Comparison of ENCODE assay signal across 17 cellular contexts in the genomic region with DNA sequence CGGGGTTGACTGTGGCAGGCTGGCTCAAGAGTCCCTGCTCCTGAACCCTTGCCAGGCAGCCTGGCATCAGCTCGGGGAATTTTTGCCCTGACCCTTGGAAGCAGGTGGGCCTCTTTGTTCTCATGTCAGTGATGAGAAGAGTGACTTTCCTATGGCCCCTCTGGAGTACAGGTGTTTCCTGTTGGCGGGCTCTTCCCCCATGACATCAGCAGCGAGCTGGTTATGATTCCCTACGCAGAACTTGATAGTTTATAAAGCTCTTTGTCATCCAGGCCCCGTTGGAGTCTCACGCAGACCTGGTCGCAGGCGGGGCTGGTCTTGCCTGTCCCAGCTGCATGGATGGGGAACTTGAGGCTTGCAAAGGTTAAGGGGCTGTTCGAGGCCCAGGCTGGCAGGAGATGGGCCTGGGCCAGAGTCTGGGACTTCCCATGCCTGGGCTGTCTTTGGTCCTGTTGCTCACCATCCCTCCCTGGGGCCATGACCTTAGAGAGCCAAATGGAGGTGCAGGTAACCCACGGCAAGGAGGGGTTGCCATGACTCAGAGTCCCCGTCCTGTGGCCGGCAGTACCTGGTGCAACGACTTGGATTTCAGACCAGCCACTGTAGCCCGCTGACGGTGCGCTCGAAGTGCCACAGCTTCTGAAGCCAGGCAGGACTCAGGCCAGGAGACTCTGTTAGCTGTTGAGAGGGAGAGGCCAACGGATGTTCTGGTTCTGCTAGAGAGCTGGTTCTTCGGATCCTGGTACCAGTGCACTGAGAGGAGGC.
"Had no signal": no experiment of that assay in that cellular context is flagged by ENCODE, and none has a peak within 500 bp of the region (broad histone marks: within the 10 kb centered on the region; RNA-seq: fewer than 3 reads in every experiment).

No MANE protein-coding gene starts in this region.

- H3K36me3 Mint-ChIP-seq: activated naive CD4-positive, alpha-beta T cell treated with anti-CD3 and anti-CD28 coated beads, Interleukin-2, amount 50 U/mL, for 72 hours had no signal

- H3K27ac Mint-ChIP-seq: activated CD4-positive, alpha-beta memory T cell treated with anti-CD3 and anti-CD28 coated beads, Interleukin-2, amount 10 ng/mL, durations not matched to agents 7 days and 5 days; activated naive CD4-positive, alpha-beta T cell treated with anti-CD3 and anti-CD28 coated beads, Interleukin-2, amount 50 U/mL, for 72 hours; effector memory CD8-positive, alpha-beta T cell; naive thymus-derived CD4-positive, alpha-beta T cell had no signal

- H3K27ac ChIP-seq: gastrocnemius medialis, pancreas, spleen, tibial artery, uterus had no signal

- DNase-seq: activated CD4-positive, alpha-beta memory T cell treated with anti-CD3 and anti-CD28 coated beads, Interleukin-2, amount 10 ng/mL, durations not matched to agents 7 days and 5 days; activated CD8-positive, alpha-beta memory T cell treated with anti-CD3 and anti-CD28 coated beads, Interleukin-2, amount 50 U/mL, for 4 hours; activated effector memory CD4-positive, alpha-beta T cell treated with anti-CD3 and anti-CD28 coated beads, Interleukin-2, amount 50 U/mL, for 16 hours; activated T-cell treated with anti-CD3 and anti-CD28 coated beads, Interleukin-2, amount 50 U/mL, for 48 hours; cortex of kidney; effector memory CD8-positive, alpha-beta T cell; gastrocnemius medialis; mucosa of descending colon; naive thymus-derived CD4-positive, alpha-beta T cell; pancreas; sigmoid colon; spleen; tibial artery; uterus had no signal

- H3K4me1 ChIP-seq: pancreas, sigmoid colon, tibial artery, uterus had no signal

- H3K27me3 Mint-ChIP-seq: activated CD4-positive, alpha-beta memory T cell treated with anti-CD3 and anti-CD28 coated beads, Interleukin-2, amount 10 ng/mL, durations not matched to agents 7 days and 5 days; brain; effector memory CD8-positive, alpha-beta T cell; naive thymus-derived CD4-positive, alpha-beta T cell had no signal

- H3K9me3 Mint-ChIP-seq: activated CD4-positive, alpha-beta memory T cell treated with anti-CD3 and anti-CD28 coated beads, Interleukin-2, amount 10 ng/mL, durations not matched to agents 7 days and 5 days; activated naive CD4-positive, alpha-beta T cell treated with anti-CD3 and anti-CD28 coated beads, Interleukin-2, amount 50 U/mL, for 72 hours; brain; effector memory CD8-positive, alpha-beta T cell; naive thymus-derived CD4-positive, alpha-beta T cell had no signal

- ATAC-seq: activated naive CD4-positive, alpha-beta T cell treated with anti-CD3 and anti-CD28 coated beads, Interleukin-2, amount 50 U/mL, for 72 hours; effector memory CD8-positive, alpha-beta T cell; gastrocnemius medialis; mucosa of descending colon; naive thymus-derived CD4-positive, alpha-beta T cell had no signal

- H3K9me3 ChIP-seq: gastrocnemius medialis, mucosa of descending colon, pancreas, sigmoid colon, spleen, tibial artery, uterus had no signal

- H3K4me1 Mint-ChIP-seq: brain; naive thymus-derived CD4-positive, alpha-beta T cell had no signal

- H3K36me3 ChIP-seq: uterus had no signal

- H3K27me3 ChIP-seq: gastrocnemius medialis, pancreas, sigmoid colon, spleen, tibial artery, uterus had no signal

- H3K4me3 Mint-ChIP-seq: activated CD4-positive, alpha-beta memory T cell treated with anti-CD3 and anti-CD28 coated beads, Interleukin-2, amount 10 ng/mL, durations not matched to agents 7 days and 5 days; brain; effector memory CD8-positive, alpha-beta T cell; naive thymus-derived CD4-positive, alpha-beta T cell had no signal

- FAIRE-seq: islet of Langerhans, pancreas had no signal

- H3K4me3 ChIP-seq: gastrocnemius medialis, mucosa of descending colon, pancreas, sigmoid colon, spleen, tibial artery, uterus had no signal
